Comparison of ENCODE assay signal across 24 cellular contexts in the genomic region with DNA sequence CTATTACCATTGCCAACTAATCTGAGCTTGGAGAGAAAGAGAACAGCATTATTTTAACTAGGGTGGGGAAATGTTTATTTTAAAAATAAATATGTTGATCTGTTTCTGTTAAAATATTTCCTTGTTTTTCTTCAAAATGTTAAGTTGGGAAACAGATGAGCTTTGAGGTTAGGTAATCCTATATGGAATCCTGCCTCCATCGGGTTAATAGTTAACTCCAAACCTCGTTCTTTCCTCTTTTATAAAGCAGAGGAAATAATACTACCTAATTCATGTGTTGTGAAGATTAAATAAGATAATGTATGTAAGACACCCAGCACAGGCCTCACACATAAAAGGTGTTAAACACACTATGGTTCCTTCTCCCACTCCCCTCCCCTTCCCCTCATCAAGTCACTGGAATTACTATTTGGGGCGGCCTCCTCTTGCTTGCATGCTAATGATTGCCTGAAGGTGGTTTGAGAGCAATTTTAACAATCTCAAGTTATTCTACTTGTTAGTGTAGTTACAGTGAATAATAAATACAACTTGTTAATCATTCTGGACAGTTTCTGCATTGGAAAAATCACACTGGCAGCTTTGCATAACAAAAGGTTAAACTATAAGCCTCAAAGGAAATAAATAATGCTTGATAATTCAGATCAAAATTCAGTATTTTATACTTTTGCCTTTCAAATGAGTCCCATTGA.
"Had no signal": no experiment of that assay in that cellular context is flagged by ENCODE, and none has a peak within 500 bp of the region (broad histone marks: within the 10 kb centered on the region; RNA-seq: fewer than 3 reads in every experiment).

No MANE protein-coding gene starts in this region.

- H3K27me3 ChIP-seq: body of pancreas, neutrophil had no signal

- H3K9me3 ChIP-seq: neutrophil had no signal

- H3K27ac Mint-ChIP-seq: activated CD4-positive, alpha-beta memory T cell treated with anti-CD3 and anti-CD28 coated beads, Interleukin-2, amount 10 ng/mL, durations not matched to agents 7 days and 5 days; activated CD8-positive, alpha-beta memory T cell treated with anti-CD3 and anti-CD28 coated beads, Interleukin-2, amount 10 ng/mL, durations not matched to agents 7 days and 5 days; activated naive CD8-positive, alpha-beta T cell treated with anti-CD3 and anti-CD28 coated beads, Interleukin-2, amount 10 ng/mL, durations not matched to agents 7 days and 5 days; activated T-helper 17 cell treated with anti-CD3 and anti-CD28 coated beads, Interleukin-2, amount 50 U/mL, for 72 hours; effector memory CD8-positive, alpha-beta T cell; naive thymus-derived CD4-positive, alpha-beta T cell; type B pancreatic cell had no signal

- H3K9me3 Mint-ChIP-seq: activated CD4-positive, alpha-beta memory T cell treated with anti-CD3 and anti-CD28 coated beads, Interleukin-2, amount 10 ng/mL, durations not matched to agents 7 days and 5 days; activated naive CD8-positive, alpha-beta T cell treated with anti-CD3 and anti-CD28 coated beads, Interleukin-2, amount 10 ng/mL, durations not matched to agents 7 days and 5 days; effector memory CD8-positive, alpha-beta T cell; naive thymus-derived CD4-positive, alpha-beta T cell; type B pancreatic cell had no signal

- H3K9ac ChIP-seq: parathyroid adenoma had no signal

- H3K4me3 Mint-ChIP-seq: activated CD4-positive, alpha-beta memory T cell treated with anti-CD3 and anti-CD28 coated beads, Interleukin-2, amount 10 ng/mL, durations not matched to agents 7 days and 5 days; activated CD8-positive, alpha-beta memory T cell treated with anti-CD3 and anti-CD28 coated beads, Interleukin-2, amount 10 ng/mL, durations not matched to agents 7 days and 5 days; activated naive CD8-positive, alpha-beta T cell treated with anti-CD3 and anti-CD28 coated beads, Interleukin-2, amount 10 ng/mL, durations not matched to agents 7 days and 5 days; activated T-helper 17 cell treated with anti-CD3 and anti-CD28 coated beads, Interleukin-2, amount 50 U/mL, for 72 hours; effector memory CD8-positive, alpha-beta T cell; naive thymus-derived CD4-positive, alpha-beta T cell; type B pancreatic cell had no signal

- H3K27ac ChIP-seq: body of pancreas, left ventricle myocardium inferior, neutrophil, parathyroid adenoma had no signal

- H3K36me3 ChIP-seq: left ventricle myocardium inferior, neutrophil had no signal

- H2AFZ ChIP-seq: parathyroid adenoma had no signal

- H3K27me3 Mint-ChIP-seq: activated CD4-positive, alpha-beta memory T cell treated with anti-CD3 and anti-CD28 coated beads, Interleukin-2, amount 10 ng/mL, durations not matched to agents 7 days and 5 days; naive thymus-derived CD4-positive, alpha-beta T cell had no signal

- H3K4me1 Mint-ChIP-seq: activated CD4-positive, alpha-beta memory T cell treated with anti-CD3 and anti-CD28 coated beads, Interleukin-2, amount 10 ng/mL, durations not matched to agents 7 days and 5 days; activated CD8-positive, alpha-beta memory T cell treated with anti-CD3 and anti-CD28 coated beads, Interleukin-2, amount 10 ng/mL, durations not matched to agents 7 days and 5 days; activated naive CD8-positive, alpha-beta T cell treated with anti-CD3 and anti-CD28 coated beads, Interleukin-2, amount 10 ng/mL, durations not matched to agents 7 days and 5 days; activated T-helper 17 cell treated with anti-CD3 and anti-CD28 coated beads, Interleukin-2, amount 50 U/mL, for 72 hours had no signal

- H3K4me1 ChIP-seq: body of pancreas, left ventricle myocardium inferior, parathyroid adenoma had no signal

- ATAC-seq: activated CD8-positive, alpha-beta memory T cell treated with anti-CD3 and anti-CD28 coated beads, Interleukin-2, amount 10 ng/mL, durations not matched to agents 7 days and 5 days; activated T-helper 17 cell treated with anti-CD3 and anti-CD28 coated beads, Interleukin-2, amount 50 U/mL, for 72 hours; body of pancreas; effector memory CD8-positive, alpha-beta T cell; naive thymus-derived CD4-positive, alpha-beta T cell had no signal

- H3K36me3 Mint-ChIP-seq: activated CD8-positive, alpha-beta memory T cell treated with anti-CD3 and anti-CD28 coated beads, Interleukin-2, amount 10 ng/mL, durations not matched to agents 7 days and 5 days; activated naive CD8-positive, alpha-beta T cell treated with anti-CD3 and anti-CD28 coated beads, Interleukin-2, amount 10 ng/mL, durations not matched to agents 7 days and 5 days; naive thymus-derived CD4-positive, alpha-beta T cell; type B pancreatic cell had no signal

- H3K4me3 ChIP-seq: body of pancreas, left ventricle myocardium inferior had no signal

- DNase-seq: activated CD4-positive, alpha-beta memory T cell treated with anti-CD3 and anti-CD28 coated beads, Interleukin-2, amount 10 ng/mL, durations not matched to agents 7 days and 5 days; activated CD4-positive, alpha-beta T cell treated with anti-CD3 and anti-CD28 coated beads for 48 hours; activated CD4-positive, CD25-positive, alpha-beta regulatory T cell; activated CD8-positive, alpha-beta memory T cell treated with anti-CD3 and anti-CD28 coated beads, Interleukin-2, amount 10 ng/mL, durations not matched to agents 7 days and 5 days; activated naive CD4-positive, alpha-beta T cell treated with Interleukin-2 at 50 U/mL for 16 hours; activated naive CD8-positive, alpha-beta T cell treated with anti-CD3 and anti-CD28 coated beads, Interleukin-2, amount 10 ng/mL, durations not matched to agents 7 days and 5 days; activated T-cell treated with anti-CD3 and anti-CD28 coated beads, Interleukin-2, amount 50 U/mL, for 1 hour; body of pancreas; effector memory CD8-positive, alpha-beta T cell; foreskin fibroblast; hippocampal formation; islet precursor cell; left ventricle myocardium inferior; naive thymus-derived CD4-positive, alpha-beta T cell; stimulated activated CD4-positive, alpha-beta T cell treated with anti-CD3 and anti-CD28 coated beads, Interleukin-12 subunit alpha, Interleukin-12 subunit beta, amount 100 ng/mL, for 4 hours; stimulated activated CD4-positive, alpha-beta T cell treated with anti-CD3 and anti-CD28 coated beads, Interleukin-1b, Interleukin-23, amount 100 ng/mL, for 48 hours; stimulated activated CD8-positive, alpha-beta memory T cell treated with anti-CD3 and anti-CD28 coated beads, Interleukin-4, amount 100 ng/mL, for 48 hours; stimulated activated naive CD4-positive, alpha-beta T cell treated with Interleukin-2 at 50 U/mL for 16 hours; T-helper 1 cell; T-helper 9 cell had no signal

- H3K79me2 ChIP-seq: parathyroid adenoma had no signal
